8 cellular contexts compared by ENCODE assay signal in genomic region chr4:74038161-74039064, GRCh38. TPM values are rescaled to one million over a fixed set of nuclear protein-coding genes. Genes with fewer than 3 reads are reported as not detected.
DNase-seq lines count a peak whose midpoint lies in the region; ATAC-seq and TF ChIP-seq lines count a peak whose summit lies in the region.

Gene CXCL3 (minus strand): TSS chr4:74038689. CDS start chr4:74038611, 78 bp downstream.

- peak; percentile 75 for TF ChIP-seq CTCF in foreskin keratinocyte (conservative IDR thresholded peaks at IDR 0.05)

- no peaks in the 10 kb centered on the region for H3K27me3 ChIP-seq in foreskin keratinocyte

- H3K27ac Mint-ChIP-seq in naive thymus-derived CD8-positive, alpha-beta T cell = peak within 1 kb of the TSS in 3 of 10 donors; percentile 10 to 56 (median 35)

- no peaks in the 10 kb centered on the region for H3K36me3 Mint-ChIP-seq in activated T-cell treated with anti-CD3 and anti-CD28 coated beads, Interleukin-2, amount 50 U/mL, for 4 hours (ENCODE audit: insufficient read depth)
- no peaks in the 10 kb centered on the region for H3K36me3 Mint-ChIP-seq in naive thymus-derived CD8-positive, alpha-beta T cell

- peaks cover 39% of the 10 kb centered on the region for H3K27me3 Mint-ChIP-seq in activated T-cell treated with anti-CD3 and anti-CD28 coated beads, Interleukin-2, amount 50 U/mL, for 4 hours (ENCODE audit: low read depth)
- H3K27me3 Mint-ChIP-seq in naive thymus-derived CD8-positive, alpha-beta T cell = peaks cover 28 to 44% (median 40%) of the 10 kb centered on the region in 5 donors

- POLR2A ChIA-PET in naive thymus-derived CD8-positive, alpha-beta T cell (lab: Charles Lee) = no interaction called here

- H3K4me3 Mint-ChIP-seq in activated T-cell treated with anti-CD3 and anti-CD28 coated beads, Interleukin-2, amount 50 U/mL, for 4 hours = peak within 1 kb of the TSS; percentile 67
- H3K4me3 Mint-ChIP-seq in naive thymus-derived CD8-positive, alpha-beta T cell = peak within 1 kb of the TSS; percentile 73 to 92 (median 88)

- H3K9me3 Mint-ChIP-seq in activated T-cell treated with anti-CD3 and anti-CD28 coated beads, Interleukin-2, amount 50 U/mL, for 4 hours = no peaks in the 10 kb centered on the region
- no peaks in the 10 kb centered on the region for H3K9me3 Mint-ChIP-seq in naive thymus-derived CD8-positive, alpha-beta T cell

- peaks cover 7% of the 10 kb centered on the region for H3K4me1 Mint-ChIP-seq in activated T-cell treated with anti-CD3 and anti-CD28 coated beads, Interleukin-2, amount 50 U/mL, for 4 hours (ENCODE audit: low read depth)
- H3K4me1 Mint-ChIP-seq in naive thymus-derived CD8-positive, alpha-beta T cell = peaks cover 4 to 19% (median 15%) of the 10 kb centered on the region in 4 donors

- peaks cover 19% of the 10 kb centered on the region for H3K4me1 ChIP-seq in foreskin keratinocyte

- peak; percentile 51 for DNase-seq in DMS 273 (lab: John Stamatoyannopoulos, UW; ENCODE audit: unreplicated experiment)
- DNase-seq in DMS 273 treated with DMSO at 0.1 percent for 48 hours (lab: John Stamatoyannopoulos, UW) = no peak
- DNase-seq in Kasumi-1 (lab: John Stamatoyannopoulos, UW) = peak; percentile 60 to 71
- no peak for DNase-seq in activated T-cell treated with anti-CD3 and anti-CD28 coated beads, Interleukin-2, amount 50 U/mL, for 4 hours
- DNase-seq in foreskin keratinocyte = peak; percentile 58 to 71
- DNase-seq in naive thymus-derived CD8-positive, alpha-beta T cell = peak in 4 of 10 donors; percentile 14 to 26 (median 22)

- H3K27ac ChIP-seq in foreskin keratinocyte = peak within 1 kb of the TSS; percentile 87

- ATAC-seq in GM21447 (IDR thresholded peaks at IDR 0.05; ENCODE audit: unreplicated experiment) (peak; percentile 67), foreskin keratinocyte (peak; percentile 87), GM19328 (IDR thresholded peaks at IDR 0.05; ENCODE audit: unreplicated experiment) (no peak)
- peak; percentile 56 to 63 for ATAC-seq in activated T-cell treated with anti-CD3 and anti-CD28 coated beads, Interleukin-2, amount 50 U/mL, for 4 hours
- ATAC-seq in naive thymus-derived CD8-positive, alpha-beta T cell = peak; percentile 45 to 69

RNA-seq across cellular contexts. Expression of gene CXCL3, which starts in this region (rescaled TPM):
- under 1 TPM in 1 of 3 donors, not detected in 2; 0.40 TPM for total RNA-seq in activated T-cell treated with anti-CD3 and anti-CD28 coated beads, Interleukin-2, amount 50 U/mL, for 4 hours
- total RNA-seq in foreskin keratinocyte = 2.0 and 4.9 TPM in 2 replicates
- polyA plus RNA-seq in foreskin keratinocyte = 2.7 and 6.2 TPM in 2 replicates
- not detected for total RNA-seq in naive thymus-derived CD8-positive, alpha-beta T cell
- polyA plus RNA-seq in naive thymus-derived CD8-positive, alpha-beta T cell = not detected

Comparison
In these comparisons a context has a peak if more than half of its experiments do, and no peak if none do; other contexts are left out.
1. DNase-seq: peak in DMS 273 (single experiment), Kasumi-1 (2 of 2) and foreskin keratinocyte (2 of 2); none in DMS 273 treated with DMSO at 0.1 percent for 48 hours (single experiment) and activated T-cell treated with anti-CD3 and anti-CD28 coated beads, Interleukin-2, amount 50 U/mL, for 4 hours (single experiment).
2. Peak in ATAC-seq in activated T-cell treated with anti-CD3 and anti-CD28 coated beads, Interleukin-2, amount 50 U/mL, for 4 hours; RNA of the gene not detected or under 1 TPM.
3. Peak in ATAC-seq in naive thymus-derived CD8-positive, alpha-beta T cell; RNA of the gene not detected or under 1 TPM.